ENCODE assay signal across 25 cellular contexts in genomic region chrX:57134702-57135101, GRCh38. TPM values are rescaled to one million over a fixed set of nuclear protein-coding genes. Genes with fewer than 3 reads are reported as not detected.
"Had no signal": no experiment of that assay in that cellular context is flagged by ENCODE, and none has a peak within 500 bp of the region (broad histone marks: within the 10 kb centered on the region; RNA-seq: fewer than 3 reads in every experiment).

No MANE protein-coding gene starts in this region.

- H3K9me3 Mint-ChIP-seq: activated naive CD4-positive, alpha-beta T cell treated with anti-CD3 and anti-CD28 coated beads for 36 hours; activated naive CD8-positive, alpha-beta T cell treated with anti-CD3 and anti-CD28 coated beads for 36 hours; activated T-cell treated with anti-CD3 and anti-CD28 coated beads, Interleukin-2, amount 50 U/mL, for 72 hours; naive thymus-derived CD8-positive, alpha-beta T cell had no signal

- FAIRE-seq: endothelial cell of umbilical vein, frontal cortex, islet of Langerhans, pancreas, TTC549 had no signal

- H3K36me3 Mint-ChIP-seq: activated naive CD8-positive, alpha-beta T cell treated with anti-CD3 and anti-CD28 coated beads for 36 hours had no signal

- H3K27ac Mint-ChIP-seq: activated naive CD4-positive, alpha-beta T cell treated with anti-CD3 and anti-CD28 coated beads for 36 hours; activated naive CD8-positive, alpha-beta T cell treated with anti-CD3 and anti-CD28 coated beads for 36 hours; activated T-cell treated with anti-CD3 and anti-CD28 coated beads, Interleukin-2, amount 50 U/mL, for 72 hours; mesothelial cell of epicardium had no signal

- H3K27me3 ChIP-seq: adrenal gland, body of pancreas, esophagus muscularis mucosa, pancreas, tibial nerve had no signal

- DNase-seq: activated CD4-positive, alpha-beta T cell treated with anti-CD3 and anti-CD28 coated beads for 4 hours; activated CD4-positive, alpha-beta T cell treated with anti-CD3 and anti-CD28 coated beads, Interleukin-2, amount 50 U/mL, for 4 hours; activated naive CD4-positive, alpha-beta T cell treated with anti-CD3 and anti-CD28 coated beads for 36 hours; activated naive CD8-positive, alpha-beta T cell treated with anti-CD3 and anti-CD28 coated beads for 36 hours; activated T-cell treated with anti-CD3 and anti-CD28 coated beads for 4 hours; activated T-cell treated with anti-CD3 and anti-CD28 coated beads, Interleukin-2, amount 50 U/mL, for 72 hours; adrenal gland; aorta; body of pancreas; left ventricle myocardium superior; naive thymus-derived CD8-positive, alpha-beta T cell; nucleus accumbens; pancreas; stimulated activated CD4-positive, alpha-beta T cell treated with anti-CD3 and anti-CD28 coated beads, Interleukin-15, amount 100 ng/mL, for 24 hours; stimulated activated CD4-positive, alpha-beta T cell treated with anti-CD3 and anti-CD28 coated beads, Interleukin-2, amount 100 ng/mL, for 24 hours; stimulated activated naive CD4-positive, alpha-beta T cell treated with Interleukin-2 at 50 U/mL for 16 hours had no signal

- H3K36me3 ChIP-seq: adrenal gland, esophagus muscularis mucosa, pancreas, prostate gland, tibial nerve had no signal

- ATAC-seq: activated T-cell treated with anti-CD3 and anti-CD28 coated beads, Interleukin-2, amount 50 U/mL, for 72 hours; body of pancreas; left ventricle myocardium superior; naive thymus-derived CD8-positive, alpha-beta T cell; pancreas had no signal

- H3K27me3 Mint-ChIP-seq: activated naive CD8-positive, alpha-beta T cell treated with anti-CD3 and anti-CD28 coated beads for 36 hours; naive thymus-derived CD8-positive, alpha-beta T cell had no signal

- H3K4me3 ChIP-seq: adrenal gland, body of pancreas, esophagus muscularis mucosa, pancreas, prostate gland, tibial nerve had no signal

- H3K4me1 Mint-ChIP-seq: activated naive CD8-positive, alpha-beta T cell treated with anti-CD3 and anti-CD28 coated beads for 36 hours; naive thymus-derived CD8-positive, alpha-beta T cell had no signal

- H3K4me3 Mint-ChIP-seq: activated naive CD4-positive, alpha-beta T cell treated with anti-CD3 and anti-CD28 coated beads for 36 hours; activated naive CD8-positive, alpha-beta T cell treated with anti-CD3 and anti-CD28 coated beads for 36 hours; activated T-cell treated with anti-CD3 and anti-CD28 coated beads, Interleukin-2, amount 50 U/mL, for 72 hours; mesothelial cell of epicardium; naive thymus-derived CD8-positive, alpha-beta T cell; neural crest cell had no signal

RNA-seq across cellular contexts. Expression of gene SPIN2A, which starts 2.5 kb away (rescaled TPM):
- polyA plus RNA-seq: naive thymus-derived CD8-positive, alpha-beta T cell had no signal
